ENCODE assay signal across 1 cellular context in genomic region chr2:205751621-205752031, GRCh38.
TF ChIP-seq lines count a peak whose summit lies in the region.

No MANE protein-coding gene starts in this region.

TF ChIP-seq in H1, 55 proteins besides CTCF, POLR2A, EP300 and RAD21 (continued from another document):
- TF ChIP-seq, protein P1, sequence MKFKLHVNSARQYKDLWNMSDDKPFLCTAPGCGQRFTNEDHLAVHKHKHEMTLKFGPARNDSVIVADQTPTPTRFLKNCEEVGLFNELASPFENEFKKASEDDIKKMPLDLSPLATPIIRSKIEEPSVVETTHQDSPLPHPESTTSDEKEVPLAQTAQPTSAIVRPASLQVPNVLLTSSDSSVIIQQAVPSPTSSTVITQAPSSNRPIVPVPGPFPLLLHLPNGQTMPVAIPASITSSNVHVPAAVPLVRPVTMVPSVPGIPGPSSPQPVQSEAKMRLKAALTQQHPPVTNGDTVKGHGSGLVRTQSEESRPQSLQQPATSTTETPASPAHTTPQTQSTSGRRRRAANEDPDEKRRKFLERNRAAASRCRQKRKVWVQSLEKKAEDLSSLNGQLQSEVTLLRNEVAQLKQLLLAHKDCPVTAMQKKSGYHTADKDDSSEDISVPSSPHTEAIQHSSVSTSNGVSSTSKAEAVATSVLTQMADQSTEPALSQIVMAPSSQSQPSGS (IDR thresholded peaks at IDR 0.05; ENCODE audit: low read length), result no peak
- TF ChIP-seq ATF3 (IDR thresholded peaks at IDR 0.05; ENCODE audit: insufficient read depth, low read depth, low read length), result no peak
- no peak for TF ChIP-seq CREB1 (IDR thresholded peaks at IDR 0.05)
- no peak for TF ChIP-seq ZNF274 (IDR thresholded peaks at IDR 0.05; ENCODE audit: borderline replicate concordance, extremely low read depth, low read length)
- no peak for TF ChIP-seq TAF1 (IDR thresholded peaks at IDR 0.05; ENCODE audit: low read depth, low read length)
- TF ChIP-seq POU5F1 (IDR thresholded peaks at IDR 0.05; ENCODE audit: low read depth, low read length), result no peak
- TF ChIP-seq GTF2F1 (IDR thresholded peaks at IDR 0.05; ENCODE audit: borderline replicate concordance, low read depth, low read length), result no peak
- TF ChIP-seq CBX8 (IDR thresholded peaks at IDR 0.05; ENCODE audit: borderline replicate concordance, low read depth, low read length), result no peak
- no peak for TF ChIP-seq TBP (IDR thresholded peaks at IDR 0.05; ENCODE audit: low read depth, low read length)
- no peak for TF ChIP-seq JUND (IDR thresholded peaks at IDR 0.05; ENCODE audit: low read length)
- no peak for TF ChIP-seq ASH2L (IDR thresholded peaks at IDR 0.05; ENCODE audit: low read length)
